In genomic region chr22:29341056-29341848, GRCh38 we compare ENCODE assay signal across 22 cellular contexts. TPM values are rescaled to one million over a fixed set of nuclear protein-coding genes. Genes with fewer than 3 reads are reported as not detected.
"Had no signal": no experiment of that assay in that cellular context is flagged by ENCODE, and none has a peak within 500 bp of the region (broad histone marks: within the 10 kb centered on the region; RNA-seq: fewer than 3 reads in every experiment).

No MANE protein-coding gene starts in this region.

- H3K4me3 ChIP-seq: MG63 had no signal

- ATAC-seq: activated CD8-positive, alpha-beta memory T cell treated with anti-CD3 and anti-CD28 coated beads, Interleukin-2, amount 10 ng/mL, durations not matched to agents 7 days and 5 days; T-helper 17 cell had no signal

- DNase-seq: activated B cell treated with CpG ODN at 0.5 μM for 24 hours; activated CD4-positive, alpha-beta T cell treated with anti-CD3 and anti-CD28 coated beads for 1 hour; activated CD4-positive, alpha-beta T cell treated with anti-CD3 and anti-CD28 coated beads, Interleukin-2, amount 10 ng/mL, durations not matched to agents 24 days and 14 days; activated CD4-positive, alpha-beta T cell treated with anti-CD3 and anti-CD28 coated beads, Interleukin-2, amount 50 U/mL, for 48 hours; activated CD8-positive, alpha-beta memory T cell treated with anti-CD3 and anti-CD28 coated beads, Interleukin-2, amount 10 ng/mL, durations not matched to agents 7 days and 5 days; activated effector memory CD4-positive, alpha-beta T cell treated with Interleukin-2 at 50 U/mL for 16 hours; activated naive CD4-positive, alpha-beta T cell; activated T-cell treated with anti-CD3 and anti-CD28 coated beads, Interleukin-2, amount 50 U/mL, for 24 hours; aorta; MG63; NCI-H1092 treated with DMSO at 0.1 percent for 48 hours; NCI-H1417 treated with DMSO at 0.1 percent for 48 hours; NCI-H1694 treated with DMSO at 0.1 percent for 48 hours; NCI-H2029 treated with DMSO at 0.1 percent for 48 hours; NCI-H345; NCI-H510A; NCI-H526 treated with DMSO at 0.1 percent for 48 hours; NCI-H82; SIG-M5; T-helper 17 cell; T-helper 9 cell had no signal

- H3K27me3 ChIP-seq: MG63 had no signal

- H3K9me3 ChIP-seq: MG63 had no signal

RNA-seq across cellular contexts. Expression of gene GAS2L1, which starts 34.8 kb away (rescaled TPM):
- total RNA-seq: activated B cell treated with CpG ODN at 0.5 μM for 24 hours, OCI-LY7 had no signal
